ENCODE assay signal across 16 cellular contexts in genomic region chr2:213013979-213014378, GRCh38.
DNase-seq lines count a peak whose midpoint lies in the region; ATAC-seq, FAIRE-seq and TF ChIP-seq lines count a peak whose summit lies in the region.
"Had no signal": no experiment of that assay in that cellular context is flagged by ENCODE, and none has a peak within 500 bp of the region (broad histone marks: within the 10 kb centered on the region; RNA-seq: fewer than 3 reads in every experiment).

No MANE protein-coding gene starts in this region.

- no peak for DNase-seq in activated T-cell treated with anti-CD3 and anti-CD28 coated beads, Interleukin-2, amount 50 U/mL, for 72 hours
- no peak for DNase-seq in activated T-cell treated with anti-CD3 and anti-CD28 coated beads, Interleukin-2, amount 50 U/mL, for 4 hours
- DNase-seq in GM12891 (ENCODE audit: insufficient read length, low spot score), result no peak
- no peak for DNase-seq in stimulated activated effector memory CD8-positive, alpha-beta T cell treated with anti-CD3 and anti-CD28 coated beads, Interleukin-12 subunit alpha, Interleukin-12 subunit beta, amount 100 ng/mL, for 72 hours (ENCODE audit: low spot score in 2 of 2)
- DNase-seq in NCI-H2107 (lab: John Stamatoyannopoulos, UW), result no peak
- DNase-seq in stimulated activated CD4-positive, alpha-beta T cell treated with anti-CD3 and anti-CD28 coated beads, Interleukin-4, amount 100 ng/mL, for 1 hour, result no peak
- DNase-seq: Calu3; CD8-positive, alpha-beta T cell; DMS79 treated with DMSO at 0.1 percent for 48 hours; GF-D8; GM23248 had no signal

- peak overlapping the region; percentile 93; the same call in 1 of the 2 replicates for H3K4me2 ChIP-seq in KMS-11
- H3K4me2 ChIP-seq: BLaER1 had no signal

- H3K27ac ChIP-seq in KMS-11, result no peak overlapping the region
- H3K27ac ChIP-seq: 22Rv1, BLaER1, GM23248 had no signal

- peaks cover 7 to 10% of the 10 kb centered on the region in 2 donors for H3K36me3 Mint-ChIP-seq in activated T-cell treated with anti-CD3 and anti-CD28 coated beads, Interleukin-2, amount 50 U/mL, for 72 hours (ENCODE audit: insufficient read depth in 2 of 2)
- H3K36me3 Mint-ChIP-seq in activated T-cell treated with anti-CD3 and anti-CD28 coated beads, Interleukin-2, amount 50 U/mL, for 4 hours (ENCODE audit: insufficient read depth), result no peaks in the 10 kb centered on the region
- peaks cover 85% of the 10 kb centered on the region for H3K36me3 Mint-ChIP-seq in stimulated activated effector memory CD8-positive, alpha-beta T cell treated with anti-CD3 and anti-CD28 coated beads, Interleukin-12 subunit alpha, Interleukin-12 subunit beta, amount 100 ng/mL, for 72 hours
- H3K36me3 Mint-ChIP-seq: CD14-positive monocyte had no signal

- H3K27ac Mint-ChIP-seq in activated T-cell treated with anti-CD3 and anti-CD28 coated beads, Interleukin-2, amount 50 U/mL, for 72 hours, result no peak overlapping the region
- H3K27ac Mint-ChIP-seq in stimulated activated effector memory CD8-positive, alpha-beta T cell treated with anti-CD3 and anti-CD28 coated beads, Interleukin-12 subunit alpha, Interleukin-12 subunit beta, amount 100 ng/mL, for 72 hours, result no peak overlapping the region
- H3K27ac Mint-ChIP-seq: CD14-positive monocyte; CD8-positive, alpha-beta T cell had no signal

- H3K4me3 ChIP-seq in KMS-11 (IDR thresholded peaks at IDR 0.05; ENCODE audit: insufficient read depth, low read depth, low read length), result no peak overlapping the region
- H3K4me3 ChIP-seq: BLaER1, GM23248, HAP-1 had no signal

- H4K20me1 ChIP-seq in KMS-11 (ENCODE audit: insufficient read depth), result no peaks in the 10 kb centered on the region
- H4K20me1 ChIP-seq: BLaER1 had no signal

- peaks cover 0 to 2% of the 10 kb centered on the region in 2 donors for H3K9me3 Mint-ChIP-seq in activated T-cell treated with anti-CD3 and anti-CD28 coated beads, Interleukin-2, amount 50 U/mL, for 72 hours
- no peaks in the 10 kb centered on the region for H3K9me3 Mint-ChIP-seq in activated T-cell treated with anti-CD3 and anti-CD28 coated beads, Interleukin-2, amount 50 U/mL, for 4 hours
- peaks cover 4% of the 10 kb centered on the region for H3K9me3 Mint-ChIP-seq in stimulated activated effector memory CD8-positive, alpha-beta T cell treated with anti-CD3 and anti-CD28 coated beads, Interleukin-12 subunit alpha, Interleukin-12 subunit beta, amount 100 ng/mL, for 72 hours
- H3K9me3 Mint-ChIP-seq: CD8-positive, alpha-beta T cell had no signal

- peaks cover 49% of the 10 kb centered on the region for H3K27me3 Mint-ChIP-seq in activated T-cell treated with anti-CD3 and anti-CD28 coated beads, Interleukin-2, amount 50 U/mL, for 72 hours (ENCODE audit: low read depth)
- no peaks in the 10 kb centered on the region for H3K27me3 Mint-ChIP-seq in activated T-cell treated with anti-CD3 and anti-CD28 coated beads, Interleukin-2, amount 50 U/mL, for 4 hours (ENCODE audit: low read depth)

- no peaks in the 10 kb centered on the region for H3K79me2 ChIP-seq in KMS-11 (ENCODE audit: insufficient read depth, low read depth)

- no peak for TF ChIP-seq POLR2A in GM12891 (IDR thresholded peaks at IDR 0.05; ENCODE audit: low read depth, low read length)

- peak overlapping the region in 1 of 2 donors; percentile 2 for H3K4me3 Mint-ChIP-seq in activated T-cell treated with anti-CD3 and anti-CD28 coated beads, Interleukin-2, amount 50 U/mL, for 72 hours
- H3K4me3 Mint-ChIP-seq in activated T-cell treated with anti-CD3 and anti-CD28 coated beads, Interleukin-2, amount 50 U/mL, for 4 hours, result no peak overlapping the region
- H3K4me3 Mint-ChIP-seq in stimulated activated effector memory CD8-positive, alpha-beta T cell treated with anti-CD3 and anti-CD28 coated beads, Interleukin-12 subunit alpha, Interleukin-12 subunit beta, amount 100 ng/mL, for 72 hours, result no peak overlapping the region
- H3K4me3 Mint-ChIP-seq: CD14-positive monocyte; CD8-positive, alpha-beta T cell had no signal

- ATAC-seq in activated T-cell treated with anti-CD3 and anti-CD28 coated beads, Interleukin-2, amount 50 U/mL, for 72 hours (replicated peaks in 1 of 2), result peak; percentile 35 to 47
- no peak for ATAC-seq in activated T-cell treated with anti-CD3 and anti-CD28 coated beads, Interleukin-2, amount 50 U/mL, for 4 hours
- ATAC-seq in stimulated activated effector memory CD8-positive, alpha-beta T cell treated with anti-CD3 and anti-CD28 coated beads, Interleukin-12 subunit alpha, Interleukin-12 subunit beta, amount 100 ng/mL, for 72 hours, result peak; percentile 48
- ATAC-seq: CD8-positive, alpha-beta T cell had no signal

- no peaks in the 10 kb centered on the region for H3K36me3 ChIP-seq in KMS-11 (ENCODE audit: insufficient read depth)
- H3K36me3 ChIP-seq: HAP-1 had no signal

- TF ChIP-seq CTCF in KMS-11 (conservative IDR thresholded peaks at IDR 0.05; ENCODE audit: low read depth, low read length), result no peak

- no peaks in the 10 kb centered on the region for H3K27me3 ChIP-seq in KMS-11 (ENCODE audit: insufficient read depth, low read depth)
- H3K27me3 ChIP-seq: BLaER1 had no signal

- peaks cover 49% of the 10 kb centered on the region for H3K4me1 Mint-ChIP-seq in activated T-cell treated with anti-CD3 and anti-CD28 coated beads, Interleukin-2, amount 50 U/mL, for 72 hours (ENCODE audit: low read depth)
- H3K4me1 Mint-ChIP-seq in activated T-cell treated with anti-CD3 and anti-CD28 coated beads, Interleukin-2, amount 50 U/mL, for 4 hours (ENCODE audit: low read depth), result peaks cover 8% of the 10 kb centered on the region
- H3K4me1 Mint-ChIP-seq in stimulated activated effector memory CD8-positive, alpha-beta T cell treated with anti-CD3 and anti-CD28 coated beads, Interleukin-12 subunit alpha, Interleukin-12 subunit beta, amount 100 ng/mL, for 72 hours, result peaks cover 40% of the 10 kb centered on the region
- H3K4me1 Mint-ChIP-seq: CD14-positive monocyte had no signal

- peak; percentile 74 for FAIRE-seq in GM12891 (lab: Jason Lieb, UNC)

- no peak overlapping the region for H3K9ac ChIP-seq in KMS-11
- H3K9ac ChIP-seq: BLaER1, GM23248 had no signal

- no peak overlapping the region for H2AFZ ChIP-seq in KMS-11 (ENCODE audit: low read depth)
- H2AFZ ChIP-seq: GM23248 had no signal

- peaks cover 46% of the 10 kb centered on the region for H3K4me1 ChIP-seq in KMS-11 (ENCODE audit: low read depth, poor library complexity, severe bottlenecking)
- H3K4me1 ChIP-seq: BLaER1, HAP-1 had no signal

TF ChIP-seq in GM12891, 5 proteins besides CTCF, POLR2A, EP300 and RAD21:
- TF ChIP-seq POLR2AphosphoS5 (IDR thresholded peaks at IDR 0.05; ENCODE audit: low read depth, low read length) (no peak), PAX5 (IDR thresholded peaks at IDR 0.05; ENCODE audit: insufficient read depth, low read length, severe bottlenecking) (no peak), SPI1 (IDR thresholded peaks at IDR 0.05; ENCODE audit: low read depth, low read length) (no peak)
TF ChIP-seq in GM12891: peak in this region for 0.

Comparison
In these comparisons a context has a peak if more than half of its experiments do, and no peak if none do; other contexts are left out.
1. ATAC-seq: peak in activated T-cell treated with anti-CD3 and anti-CD28 coated beads, Interleukin-2, amount 50 U/mL, for 72 hours (2 of 2) and stimulated activated effector memory CD8-positive, alpha-beta T cell treated with anti-CD3 and anti-CD28 coated beads, Interleukin-12 subunit alpha, Interleukin-12 subunit beta, amount 100 ng/mL, for 72 hours (single experiment); none in activated T-cell treated with anti-CD3 and anti-CD28 coated beads, Interleukin-2, amount 50 U/mL, for 4 hours (0 of 2).